In the genomic region with DNA sequence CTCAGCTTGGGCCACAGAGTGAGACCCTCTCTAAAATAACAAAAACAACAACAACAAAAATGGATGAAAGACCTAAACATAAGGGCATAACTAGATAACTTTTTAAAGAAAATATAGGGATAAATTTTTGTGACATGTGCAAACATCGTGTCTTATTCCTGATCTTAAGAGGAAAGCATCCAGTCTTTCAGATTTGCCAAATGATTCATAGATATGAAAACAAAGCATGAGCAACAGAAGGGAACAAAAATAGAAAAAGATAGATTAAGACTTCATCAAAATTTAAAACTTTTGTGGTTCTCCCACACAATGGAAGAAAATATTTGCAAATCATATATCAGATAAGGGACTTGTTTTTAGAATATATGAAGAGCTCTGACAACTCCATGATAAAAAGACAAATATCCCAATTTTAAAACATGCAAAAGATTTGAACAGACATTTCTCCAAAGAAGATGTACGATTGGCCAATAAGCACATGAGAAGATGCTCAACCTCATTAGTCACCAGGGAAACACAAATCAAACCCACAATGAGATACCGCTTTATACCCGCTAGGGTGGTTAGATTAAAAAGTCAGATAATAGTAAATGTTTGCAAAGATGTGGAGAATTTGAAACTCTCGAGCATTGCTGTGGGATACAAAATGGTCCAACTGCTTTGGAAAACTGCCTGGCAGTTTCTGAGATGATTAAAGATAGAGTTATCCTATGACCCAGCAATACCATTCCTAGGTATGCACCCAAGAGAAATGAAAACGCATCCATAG, we compare ENCODE assay signal across 1 cellular context.
A peak's percentile ranks its signal among the peaks of the same experiment; 100 is the strongest.
TF ChIP-seq lines count a peak whose summit lies in the region.

No MANE protein-coding gene starts in this region.

TF ChIP-seq in SK-N-SH, 30 proteins besides CTCF, POLR2A, EP300 and RAD21 (continued from another document):
- TF ChIP-seq, protein P1, sequence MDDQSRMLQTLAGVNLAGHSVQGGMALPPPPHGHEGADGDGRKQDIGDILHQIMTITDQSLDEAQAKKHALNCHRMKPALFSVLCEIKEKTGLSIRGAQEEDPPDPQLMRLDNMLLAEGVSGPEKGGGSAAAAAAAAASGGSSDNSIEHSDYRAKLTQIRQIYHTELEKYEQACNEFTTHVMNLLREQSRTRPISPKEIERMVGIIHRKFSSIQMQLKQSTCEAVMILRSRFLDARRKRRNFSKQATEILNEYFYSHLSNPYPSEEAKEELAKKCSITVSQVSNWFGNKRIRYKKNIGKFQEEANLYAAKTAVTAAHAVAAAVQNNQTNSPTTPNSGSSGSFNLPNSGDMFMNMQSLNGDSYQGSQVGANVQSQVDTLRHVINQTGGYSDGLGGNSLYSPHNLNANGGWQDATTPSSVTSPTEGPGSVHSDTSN (IDR thresholded peaks at IDR 0.05) = peak; percentile 53
- TF ChIP-seq TCF12 (IDR thresholded peaks at IDR 0.05) (peak; percentile 53), TAF1 (IDR thresholded peaks at IDR 0.05; ENCODE audit: borderline replicate concordance, low read depth, low read length) (no peak), NRF1 (IDR thresholded peaks at IDR 0.05; ENCODE audit: low read depth, low read length) (no peak), FOXM1 (IDR thresholded peaks at IDR 0.05; ENCODE audit: low read depth) (peak; percentile 30; the same call in 1 of the 2 replicates), RXRA (IDR thresholded peaks at IDR 0.05; ENCODE audit: borderline replicate concordance, low read depth) (0 out of 2 replicates have a peak, but pooled peaks have one; percentile 4), MEF2A (IDR thresholded peaks at IDR 0.05; ENCODE audit: borderline replicate concordance, low read depth) (peak; percentile 38; the same call in 1 of the 2 replicates), NFIC (IDR thresholded peaks at IDR 0.05; ENCODE audit: borderline replicate concordance) (peak; percentile 49; the same call in 1 of the 2 replicates), RCOR1 (IDR thresholded peaks at IDR 0.05; ENCODE audit: low read length) (no peak)
TF ChIP-seq in SK-N-SH: peak in this region for 9.
